29 cellular contexts compared by ENCODE assay signal in genomic region chr7:51276967-51277366, GRCh38. TPM values are rescaled to one million over a fixed set of nuclear protein-coding genes. Genes with fewer than 3 reads are reported as not detected.
DNase-seq lines count a peak whose midpoint lies in the region; ATAC-seq, FAIRE-seq and TF ChIP-seq lines count a peak whose summit lies in the region.
"Had no signal": no experiment of that assay in that cellular context is flagged by ENCODE, and none has a peak within 500 bp of the region (broad histone marks: within the 10 kb centered on the region; RNA-seq: fewer than 3 reads in every experiment).

No MANE protein-coding gene starts in this region.

- H4K20me1 ChIP-seq in H1 (replicated peaks in 1 of 2; ENCODE audit: control insufficient read depth in 1 of 2, insufficient read depth in 2 of 2, low read length in 2 of 2), result peaks cover 3 to 12% of the 10 kb centered on the region in 2 experiments

- no peak overlapping the region for H2BK20ac ChIP-seq in H1 (ENCODE audit: low read length)

- no peak for TF ChIP-seq CTCF in H1 (IDR thresholded peaks at IDR 0.05; ENCODE audit: control extremely low read depth in 1 of 3, insufficient read depth in 1 of 3, low read depth in 1 of 3, low read length in 3 of 3)
- TF ChIP-seq CTCF in psoas muscle (IDR thresholded peaks at IDR 0.05), result no peak

- peaks cover 10% of the 10 kb centered on the region for H3K27me3 Mint-ChIP-seq in stimulated activated naive CD8-positive, alpha-beta T cell treated with anti-CD3 and anti-CD28 coated beads, Interleukin-15, amount 100 ng/mL, for 72 hours
- peaks cover 7 to 27% of the 10 kb centered on the region in 2 donors for H3K27me3 Mint-ChIP-seq in effector memory CD8-positive, alpha-beta T cell

- H2BK12ac ChIP-seq in H1 (ENCODE audit: low read depth, low read length), result no peak overlapping the region

- H4K5ac ChIP-seq in H1 (ENCODE audit: insufficient read length, low read depth, low read length), result no peak overlapping the region

- no peak overlapping the region for H3K56ac ChIP-seq in H1 (replicated peaks; ENCODE audit: insufficient read length, low read depth, low read length)

- CTCF ChIA-PET in H1 (lab: Charles Lee; ENCODE audit: partially characterized antibody), result interaction anchor here (0.8 to 2.8 kb wide), 11 partner anchors 10 to 93 kb away, joined by 3 to 16 read pairs (median 5); no protein-coding TSS in a partner anchor

- POLR2A ChIA-PET in H1 (lab: Charles Lee; ENCODE audit: partially characterized antibody), result interaction anchor here (1.1 to 1.5 kb wide), 2 partner anchors 20 to 26 kb away, joined by 3 read pairs; no protein-coding TSS in a partner anchor

- no peak for TF ChIP-seq RAD21 in H1 (IDR thresholded peaks at IDR 0.05 in 1 of 2, conservative IDR thresholded peaks at IDR 0.05 in 1 of 2; ENCODE audit: low read depth in 2 of 2, low read length in 2 of 2)

- no peak overlapping the region for H2BK15ac ChIP-seq in H1 (ENCODE audit: low read length)

- H3K27me3 ChIP-seq in H1 (replicated peaks in 1 of 4; ENCODE audit: control insufficient read depth in 3 of 4, extremely low read depth in 1 of 4, insufficient read depth in 3 of 4, low read length in 3 of 4) (no peaks in the 10 kb centered on the region), psoas muscle (ENCODE audit: insufficient read depth in 3 of 3, low read length in 2 of 3) (no peaks in the 10 kb centered on the region)
- H3K27me3 ChIP-seq: MG63, right lobe of liver, uterus had no signal

- intact Hi-C loops in psoas muscle (cut with DNase I), result loop anchor here in 1 of 2 donors (5.0 kb wide), 1 partner anchor 45 kb away; no protein-coding TSS in a partner anchor

- H3K4me1 ChIP-seq in H1 (replicated peaks in 1 of 4; ENCODE audit: control insufficient read depth in 3 of 4, insufficient read depth in 4 of 4, low read length in 3 of 4) (peaks cover 0 to 6% (median 6%) of the 10 kb centered on the region in 4 experiments; a peak in 5 of 7 replicates), psoas muscle (peaks cover 45% of the 10 kb centered on the region)
- H3K4me1 ChIP-seq: foreskin keratinocyte, uterus had no signal

- no peak overlapping the region for H3K4me2 ChIP-seq in H1 (ENCODE audit: insufficient read depth in 1 of 2, low read depth in 2 of 2, low read length in 2 of 2)

- H3K9me3 ChIP-seq in H1 (ENCODE audit: insufficient read depth in 2 of 2, low read depth in 1 of 2, low read length in 1 of 2) (no peaks in the 10 kb centered on the region), psoas muscle (no peaks in the 10 kb centered on the region)
- H3K9me3 ChIP-seq: MG63, right lobe of liver, uterus had no signal

- no peaks in the 10 kb centered on the region for H3K4me1 Mint-ChIP-seq in stimulated activated naive CD8-positive, alpha-beta T cell treated with anti-CD3 and anti-CD28 coated beads, Interleukin-15, amount 100 ng/mL, for 72 hours
- no peaks in the 10 kb centered on the region for H3K4me1 Mint-ChIP-seq in effector memory CD8-positive, alpha-beta T cell (ENCODE audit: low read depth in 2 of 2)
- H3K4me1 Mint-ChIP-seq: CD14-positive monocyte, immature natural killer cell had no signal

- H4K8ac ChIP-seq in H1 (ENCODE audit: extremely low read depth, insufficient read depth, low read length), result no peak overlapping the region

- peak overlapping the region; percentile 6 for H2BK5ac ChIP-seq in H1 (ENCODE audit: low read depth, low read length)

- TF ChIP-seq EP300 in H1 (IDR thresholded peaks at IDR 0.05; ENCODE audit: borderline replicate concordance in 1 of 2, low read depth in 2 of 2, low read length in 2 of 2), result no peak

- H2BK120ac ChIP-seq in H1 (replicated peaks; ENCODE audit: low read depth, low read length), result no peak overlapping the region

- 94% methylated on average over 5 of the region's 5 CpGs; no CpG with 5 or more reads in 1 of the 2 experiments for WGBS in H1 (ENCODE audit: extremely low coverage in 1 of 2, insufficient coverage in 1 of 2, insufficient read length in 1 of 2, insufficient replicate concordance in 2 of 2, low coverage in 1 of 2, low lambda C conversion rate in 2 of 2, missing lambda C conversion rate in 1 of 2), 2 experiments
- 45 to 65% (median 53%) methylated on average over 5 of the region's 5 CpGs for WGBS in psoas muscle, 3 donors

- no peak overlapping the region for H3K9ac ChIP-seq in H1 (replicated peaks in 1 of 4; ENCODE audit: extremely low read depth in 1 of 4, low read depth in 3 of 4, low read length in 3 of 4)

- no peak overlapping the region for H3K14ac ChIP-seq in H1 (ENCODE audit: insufficient read length)

- no peak overlapping the region for H3K27ac ChIP-seq in H1 (ENCODE audit: low read depth, low read length)
- peak overlapping the region; percentile 92 for H3K27ac ChIP-seq in psoas muscle
- H3K27ac ChIP-seq: foreskin keratinocyte, right lobe of liver, uterus had no signal

- H3K36me3 ChIP-seq in H1 (ENCODE audit: control insufficient read depth in 2 of 4, insufficient read depth in 4 of 4, low read length in 3 of 4) (no peaks in the 10 kb centered on the region), psoas muscle (ENCODE audit: insufficient read depth in 1 of 2, low read depth in 1 of 2) (no peaks in the 10 kb centered on the region)
- H3K36me3 ChIP-seq: MG63, right lobe of liver, uterus had no signal

- H3K4me3 ChIP-seq in H1 (ENCODE audit: extremely low read depth in 1 of 4, insufficient read depth in 2 of 4, low read depth in 3 of 4, low read length in 4 of 4) (no peak overlapping the region), psoas muscle (no peak overlapping the region)
- H3K4me3 ChIP-seq: MG63, right lobe of liver, uterus had no signal

- H4K91ac ChIP-seq in H1 (replicated peaks; ENCODE audit: insufficient read length, low read length), result no peak overlapping the region

- H3K18ac ChIP-seq in H1 (ENCODE audit: extremely low read depth, low read length), result no peak overlapping the region

- no peaks in the 10 kb centered on the region for H3K9me3 Mint-ChIP-seq in stimulated activated naive CD8-positive, alpha-beta T cell treated with anti-CD3 and anti-CD28 coated beads, Interleukin-15, amount 100 ng/mL, for 72 hours
- peaks cover 0 to 7% of the 10 kb centered on the region in 2 donors for H3K9me3 Mint-ChIP-seq in effector memory CD8-positive, alpha-beta T cell
- H3K9me3 Mint-ChIP-seq: activated T-cell treated with anti-CD3 and anti-CD28 coated beads, Interleukin-2, amount 50 U/mL, for 4 hours; brain; CD14-positive monocyte had no signal

- H3K27ac Mint-ChIP-seq in stimulated activated naive CD8-positive, alpha-beta T cell treated with anti-CD3 and anti-CD28 coated beads, Interleukin-15, amount 100 ng/mL, for 72 hours, result no peak overlapping the region
- no peak overlapping the region for H3K27ac Mint-ChIP-seq in effector memory CD8-positive, alpha-beta T cell
- H3K27ac Mint-ChIP-seq: immature natural killer cell; natural killer cell treated with Interleukin-12 subunit alpha and Interleukin-12 subunit beta and Interleukin-15 and Interleukin-18, amount 100 ng/mL, for 72 hours had no signal

- H3K79me2 ChIP-seq in H1 (ENCODE audit: control insufficient read depth in 1 of 2, insufficient read depth in 2 of 2, low read length in 2 of 2), result peaks cover 0 to 85% of the 10 kb centered on the region in 2 experiments; a peak in 3 of 4 replicates

- no peaks in the 10 kb centered on the region for H3K36me3 Mint-ChIP-seq in effector memory CD8-positive, alpha-beta T cell (ENCODE audit: insufficient read depth)
- H3K36me3 Mint-ChIP-seq: brain; CD14-positive monocyte; immature natural killer cell; natural killer cell treated with Interleukin-12 subunit alpha and Interleukin-12 subunit beta and Interleukin-15 and Interleukin-18, amount 100 ng/mL, for 72 hours had no signal

- no peak for FAIRE-seq in H1 (lab: Jason Lieb, UNC)
- FAIRE-seq: colon, G401.6 had no signal

- H2AFZ ChIP-seq in H1 (ENCODE audit: low read length), result no peak overlapping the region

- no peak overlapping the region for H3K23ac ChIP-seq in H1 (ENCODE audit: insufficient read length)

- peak; percentile 28 for ATAC-seq in stimulated activated naive CD8-positive, alpha-beta T cell treated with anti-CD3 and anti-CD28 coated beads, Interleukin-15, amount 100 ng/mL, for 72 hours
- ATAC-seq in stimulated activated naive CD8-positive, alpha-beta T cell treated with anti-CD3 and anti-CD28 coated beads, Interleukin-15, Interleukin-2, amounts not matched to agents 100 U/mL and 50 U/mL, for 24 hours, result no peak
- no peak for ATAC-seq in psoas muscle
- ATAC-seq in effector memory CD8-positive, alpha-beta T cell (replicated peaks), result no peak
- ATAC-seq in HG02938 (IDR thresholded peaks at IDR 0.05; ENCODE audit: unreplicated experiment), result no peak
- ATAC-seq: activated T-cell treated with anti-CD3 and anti-CD28 coated beads, Interleukin-2, amount 50 U/mL, for 4 hours; foreskin keratinocyte; left lobe of liver had no signal

- no peak for TF ChIP-seq POLR2A in H1 (IDR thresholded peaks at IDR 0.05; ENCODE audit: control extremely low read depth in 1 of 2, low read depth in 2 of 2, low read length in 2 of 2)

- H3K4ac ChIP-seq in H1 (replicated peaks; ENCODE audit: insufficient read length, low read depth, low read length), result no peak overlapping the region

- peaks cover 19% of the 10 kb centered on the region for H3K79me1 ChIP-seq in H1 (ENCODE audit: low read depth, low read length)

- peak overlapping the region; percentile 49; the same call in 1 of the 2 replicates for H2AK5ac ChIP-seq in H1 (ENCODE audit: low read depth, low read length)

- DNase-seq in stimulated activated naive CD8-positive, alpha-beta T cell treated with anti-CD3 and anti-CD28 coated beads, Interleukin-15, amount 100 ng/mL, for 72 hours, result no peak
- DNase-seq in stimulated activated naive CD8-positive, alpha-beta T cell treated with anti-CD3 and anti-CD28 coated beads, Interleukin-15, Interleukin-2, amounts not matched to agents 100 U/mL and 50 U/mL, for 24 hours, result no peak
- no peak for DNase-seq in H1 (ENCODE audit: low read depth in 1 of 2, low spot score in 2 of 2)
- DNase-seq in psoas muscle, result no peak
- no peak for DNase-seq in effector memory CD8-positive, alpha-beta T cell
- DNase-seq in NCI-H2107 treated with DMSO at 0.1 percent for 48 hours (lab: John Stamatoyannopoulos, UW; ENCODE audit: unreplicated experiment), result no peak
- DNase-seq: activated CD4-positive, alpha-beta T cell treated with anti-CD3 and anti-CD28 coated beads for 1 hour; activated T-cell treated with anti-CD3 and anti-CD28 coated beads, Interleukin-2, amount 50 U/mL, for 4 hours; effector memory CD4-positive, alpha-beta T cell; foreskin keratinocyte; hippocampal formation; immature natural killer cell; KBM-7; MG63; NCI-H1417 treated with DMSO at 0.1 percent for 48 hours; NCI-H2171; right lobe of liver; T-helper 1 cell; uterus had no signal

- no peak overlapping the region for H3K4me3 Mint-ChIP-seq in stimulated activated naive CD8-positive, alpha-beta T cell treated with anti-CD3 and anti-CD28 coated beads, Interleukin-15, amount 100 ng/mL, for 72 hours
- H3K4me3 Mint-ChIP-seq in effector memory CD8-positive, alpha-beta T cell, result no peak overlapping the region
- H3K4me3 Mint-ChIP-seq: activated T-cell treated with anti-CD3 and anti-CD28 coated beads, Interleukin-2, amount 50 U/mL, for 4 hours; CD14-positive monocyte; immature natural killer cell; natural killer cell treated with Interleukin-12 subunit alpha and Interleukin-12 subunit beta and Interleukin-15 and Interleukin-18, amount 100 ng/mL, for 72 hours had no signal

- no peaks in the 10 kb centered on the region; the same call in 1 of the 2 replicates for H3K23me2 ChIP-seq in H1 (ENCODE audit: low read depth, low read length)

RNA-seq across cellular contexts. Expression of gene COBL, which starts 39.6 kb away (rescaled TPM):
- total RNA-seq in H1 (2021; fragmentation: NEBNext Ultra II Directional; extraction: Animal tissue kit (Norgen Biotek cat#: 25700)), result 36.5 and 40.4 TPM in 2 replicates
- polyA plus RNA-seq in H1 (2011; rRNA removed), result 13.8 and 20.3 TPM in 2 replicates
- polyA plus RNA-seq in H1 (2011; cell fraction: cytosol; rRNA removed), result 20.7 TPM
- 44.2 TPM for polyA plus RNA-seq in H1 (2011; cell fraction: nucleus; rRNA removed)
- polyA plus RNA-seq in H1 (2012, experiment 1 of 2), result 24.1 to 31.8 TPM (median 27.2 TPM) in 4 replicates
- polyA plus RNA-seq in H1 (2012, experiment 2 of 2), result 7.2 TPM
- 17.9 TPM for polyA plus RNA-seq in H1 (2013, experiment 1 of 2)
- 15.9 TPM for polyA plus RNA-seq in H1 (2013, experiment 2 of 2)
- polyA minus RNA-seq in H1 (2011; rRNA and poly(A)+ RNA removed), result 40.8 and 57.2 TPM in 2 replicates
- polyA minus RNA-seq in H1 (2011; cell fraction: cytosol; rRNA and poly(A)+ RNA removed), result 26.1 TPM
- polyA minus RNA-seq in H1 (2011; cell fraction: nucleus; rRNA and poly(A)+ RNA removed), result 66.4 TPM
- 100 to 1,000 TPM in 3 of 4 donors, 10 to 100 TPM in 1; 57.5 to 139 (median 117) TPM for total RNA-seq in psoas muscle
- 100 to 1,000 TPM in 2 of 3 donors, 10 to 100 TPM in 1; 59.5 to 122 (median 115) TPM for polyA plus RNA-seq in psoas muscle
- total RNA-seq: activated CD8-positive, alpha-beta memory T cell treated with anti-CD3 and anti-CD28 coated beads for 36 hours; natural killer cell treated with Interleukin-12 subunit alpha and Interleukin-12 subunit beta and Interleukin-15 and Interleukin-18, amount 100 ng/mL, for 72 hours; osteocyte; RPMI7951 had no signal
- polyA plus RNA-seq: CD14-positive monocyte, immature natural killer cell had no signal
